8 cellular contexts compared by ENCODE assay signal in the genomic region with DNA sequence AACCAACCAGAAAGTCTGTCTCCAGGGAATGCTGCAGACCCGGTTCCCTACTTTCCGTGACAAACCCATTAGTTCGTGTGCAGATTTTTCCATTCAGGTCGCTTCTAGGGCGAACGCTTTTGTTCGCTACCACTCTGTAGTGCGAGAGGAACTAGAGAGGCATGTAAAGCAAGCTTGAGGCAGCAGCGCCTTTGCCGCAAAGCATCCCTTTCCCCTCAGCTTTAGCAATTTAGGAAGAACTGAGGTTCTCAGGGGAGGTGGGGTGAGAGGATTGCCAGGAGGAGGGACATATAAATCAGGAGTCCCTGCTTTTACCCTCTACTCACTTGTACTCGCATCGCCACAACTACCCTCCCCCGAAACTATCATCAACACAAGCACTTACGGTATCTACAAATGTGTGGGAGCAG. TPM values are rescaled to one million over a fixed set of nuclear protein-coding genes. Genes with fewer than 3 reads are reported as not detected.
DNase-seq lines count a peak whose midpoint lies in the region; ATAC-seq, FAIRE-seq and TF ChIP-seq lines count a peak whose summit lies in the region.

No MANE protein-coding gene starts in this region.

- H3K4me2 ChIP-seq in OCI-LY7 (ENCODE audit: low read length), result peak overlapping the region; percentile 95

- WGBS in small intestine, 3 donors, result 2 to 6% (median 3%) methylated on average over 14 of the region's 14 CpGs

- H3K4me1 ChIP-seq in ES-I3 (ENCODE audit: insufficient read depth, low read length) (no peaks in the 10 kb centered on the region), HEK293 (ENCODE audit: control insufficient read depth, insufficient read depth, low read length) (no peaks in the 10 kb centered on the region; the same call in 1 of the 2 replicates), OCI-LY7 (ENCODE audit: insufficient read depth, low read length, poor library complexity, severe bottlenecking) (peaks cover 16% of the 10 kb centered on the region), small intestine (ENCODE audit: control insufficient read depth in 2 of 2, insufficient read depth in 1 of 2, low read depth in 1 of 2, low read length in 1 of 2) (no peaks in the 10 kb centered on the region)

- DNase-seq in OCI-LY7 (ENCODE audit: low spot score) (peak; percentile 76), cerebellar cortex (ENCODE audit: low spot score) (peak; percentile 79), iris pigment epithelial cell (ENCODE audit: low read depth) (peak; percentile 72), small intestine (peak; percentile 36)

- no TSS peak for BruUV-seq in OCI-LY7 (replicated peaks; lab: Mats Ljungman, UMichigan)

- H3K4me3 ChIP-seq in HEK293 (ENCODE audit: low read depth, low read length), result peak overlapping the region; percentile 55
- H3K4me3 ChIP-seq in OCI-LY7 (ENCODE audit: low read depth, low read length, poor library complexity, severe bottlenecking), result peak overlapping the region; percentile 93
- peak overlapping the region; percentile 36 to 71 for H3K4me3 ChIP-seq in small intestine (ENCODE audit: low read depth in 1 of 2, low read length in 2 of 2)

- H3K27me3 ChIP-seq in small intestine (ENCODE audit: control insufficient read depth in 2 of 2, insufficient read depth in 2 of 2, low read length in 2 of 2), result no peaks in the 10 kb centered on the region

- no peak overlapping the region for H3K27ac ChIP-seq in HEK293 (ENCODE audit: extremely low read depth, low read depth, low read length)
- peak overlapping the region; percentile 86 for H3K27ac ChIP-seq in OCI-LY7 (ENCODE audit: low read depth, low read length, poor library complexity, severe bottlenecking)
- peak overlapping the region in 1 of 2 donors; percentile 50 for H3K27ac ChIP-seq in small intestine (ENCODE audit: low read depth in 1 of 2, low read length in 1 of 2)

- peak overlapping the region; percentile 73; the same call in 1 of the 2 replicates for H3K9ac ChIP-seq in ES-I3 (ENCODE audit: low read depth, low read length)

- peaks cover 40% of the 10 kb centered on the region for H3K79me2 ChIP-seq in OCI-LY7 (ENCODE audit: insufficient read depth, low read depth, low read length)

- H3K9me3 ChIP-seq in ES-I3 (ENCODE audit: control insufficient read depth, insufficient read depth, low read length), result no peaks in the 10 kb centered on the region
- no peaks in the 10 kb centered on the region for H3K9me3 ChIP-seq in HEK293 (ENCODE audit: control insufficient read depth, insufficient read depth, low read depth, low read length)
- H3K9me3 ChIP-seq in OCI-LY7 (ENCODE audit: low read length), result no peaks in the 10 kb centered on the region; the same call in 1 of the 2 replicates
- H3K9me3 ChIP-seq in small intestine (ENCODE audit: control insufficient read depth, low read depth), result no peaks in the 10 kb centered on the region

- intact Hi-C loops in OCI-LY7 (cut with micrococcal nuclease; ENCODE audit: unreplicated experiment), result loop anchor here (5.0 kb wide), 1 partner anchor 235 kb away; no protein-coding TSS in a partner anchor

- POLR2A ChIA-PET in HEK293 (lab: Yijun Ruan, JAX) (no interaction called here), OCI-LY7 (lab: Charles Lee) (interaction anchor here (0.8 to 4.2 kb wide), 14 partner anchors 10 to 665 kb away, joined by 3 to 30 read pairs (median 6); no protein-coding TSS in a partner anchor)

- no peaks in the 10 kb centered on the region for H3K9me2 ChIP-seq in OCI-LY7 (ENCODE audit: insufficient read depth, low read length)

- H4K20me1 ChIP-seq in OCI-LY7 (ENCODE audit: insufficient read depth, low read length), result peaks cover 13% of the 10 kb centered on the region

- FAIRE-seq in small intestine (lab: Jason Lieb, UNC), result no peak

- CTCF ChIA-PET in HEK293 (lab: Yijun Ruan, JAX) (interaction anchor here (0.6 kb wide), 1 partner anchor 1530 kb away, joined by 4 read pairs; no protein-coding TSS in a partner anchor), OCI-LY7 (lab: Charles Lee; ENCODE audit: unreplicated experiment) (no interaction called here)

- no peaks in the 10 kb centered on the region for H3K36me3 ChIP-seq in ES-I3 (ENCODE audit: insufficient read depth, low read length)
- no peaks in the 10 kb centered on the region for H3K36me3 ChIP-seq in HEK293 (ENCODE audit: control insufficient read depth in 2 of 2, insufficient read depth in 1 of 2, low read length in 2 of 2)
- H3K36me3 ChIP-seq in OCI-LY7 (ENCODE audit: insufficient read depth, low read length), result peaks cover 13% of the 10 kb centered on the region
- no peaks in the 10 kb centered on the region for H3K36me3 ChIP-seq in small intestine (ENCODE audit: control insufficient read depth in 2 of 2, insufficient read depth in 2 of 2, low read length in 2 of 2)

- TF ChIP-seq CTCF in HEK293 (tag by site-specific recombination; IDR thresholded peaks at IDR 0.05) (no peak), OCI-LY7 (conservative IDR thresholded peaks at IDR 0.05; ENCODE audit: low read length) (no peak)

- ATAC-seq in HG03571 (IDR thresholded peaks at IDR 0.05; ENCODE audit: unreplicated experiment) (no peak), HG02973 (IDR thresholded peaks at IDR 0.05; ENCODE audit: unreplicated experiment) (no peak)

- H2AFZ ChIP-seq in OCI-LY7 (ENCODE audit: low read length), result peak overlapping the region; percentile 90

TF ChIP-seq in HEK293, 187 proteins besides CTCF, POLR2A, EP300 and RAD21 (continues in another document):
- TF ChIP-seq KLF7 (tag by site-specific recombination; IDR thresholded peaks at IDR 0.05; ENCODE audit: borderline replicate concordance), result no peak
- TF ChIP-seq, protein P1, sequence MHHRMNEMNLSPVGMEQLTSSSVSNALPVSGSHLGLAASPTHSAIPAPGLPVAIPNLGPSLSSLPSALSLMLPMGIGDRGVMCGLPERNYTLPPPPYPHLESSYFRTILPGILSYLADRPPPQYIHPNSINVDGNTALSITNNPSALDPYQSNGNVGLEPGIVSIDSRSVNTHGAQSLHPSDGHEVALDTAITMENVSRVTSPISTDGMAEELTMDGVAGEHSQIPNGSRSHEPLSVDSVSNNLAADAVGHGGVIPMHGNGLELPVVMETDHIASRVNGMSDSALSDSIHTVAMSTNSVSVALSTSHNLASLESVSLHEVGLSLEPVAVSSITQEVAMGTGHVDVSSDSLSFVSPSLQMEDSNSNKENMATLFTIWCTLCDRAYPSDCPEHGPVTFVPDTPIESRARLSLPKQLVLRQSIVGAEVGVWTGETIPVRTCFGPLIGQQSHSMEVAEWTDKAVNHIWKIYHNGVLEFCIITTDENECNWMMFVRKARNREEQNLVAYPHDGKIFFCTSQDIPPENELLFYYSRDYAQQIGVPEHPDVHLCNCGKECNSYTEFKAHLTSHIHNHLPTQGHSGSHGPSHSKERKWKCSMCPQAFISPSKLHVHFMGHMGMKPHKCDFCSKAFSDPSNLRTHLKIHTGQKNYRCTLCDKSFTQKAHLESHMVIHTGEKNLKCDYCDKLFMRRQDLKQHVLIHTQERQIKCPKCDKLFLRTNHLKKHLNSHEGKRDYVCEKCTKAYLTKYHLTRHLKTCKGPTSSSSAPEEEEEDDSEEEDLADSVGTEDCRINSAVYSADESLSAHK (tag by site-specific recombination; IDR thresholded peaks at IDR 0.05), result no peak
- TF ChIP-seq, protein P2, sequence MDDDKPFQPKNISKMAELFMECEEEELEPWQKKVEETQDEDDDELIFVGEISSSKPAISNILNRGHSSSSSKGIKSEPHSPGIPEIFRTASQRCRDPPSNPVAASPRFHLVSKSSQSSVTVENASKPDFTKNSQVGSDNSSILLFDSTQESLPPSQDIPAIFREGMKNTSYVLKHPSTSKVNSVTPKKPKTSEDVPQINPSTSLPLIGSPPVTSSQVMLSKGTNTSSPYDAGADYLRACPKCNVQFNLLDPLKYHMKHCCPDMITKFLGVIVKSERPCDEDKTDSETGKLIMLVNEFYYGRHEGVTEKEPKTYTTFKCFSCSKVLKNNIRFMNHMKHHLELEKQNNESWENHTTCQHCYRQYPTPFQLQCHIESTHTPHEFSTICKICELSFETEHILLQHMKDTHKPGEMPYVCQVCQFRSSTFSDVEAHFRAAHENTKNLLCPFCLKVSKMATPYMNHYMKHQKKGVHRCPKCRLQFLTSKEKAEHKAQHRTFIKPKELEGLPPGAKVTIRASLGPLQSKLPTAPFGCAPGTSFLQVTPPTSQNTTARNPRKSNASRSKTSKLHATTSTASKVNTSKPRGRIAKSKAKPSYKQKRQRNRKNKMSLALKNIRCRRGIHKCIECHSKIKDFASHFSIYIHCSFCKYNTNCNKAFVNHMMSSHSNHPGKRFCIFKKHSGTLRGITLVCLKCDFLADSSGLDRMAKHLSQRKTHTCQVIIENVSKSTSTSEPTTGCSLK (tag by site-specific recombination; IDR thresholded peaks at IDR 0.05), result no peak
- no peak for TF ChIP-seq ZNF138 (tag by site-specific recombination; IDR thresholded peaks at IDR 0.05; ENCODE audit: borderline replicate concordance)
- TF ChIP-seq ZNF791 (tag by site-specific recombination; IDR thresholded peaks at IDR 0.05), result no peak
- TF ChIP-seq ZNF426 (tag by site-specific recombination; IDR thresholded peaks at IDR 0.05), result no peak
- TF ChIP-seq, protein P3, sequence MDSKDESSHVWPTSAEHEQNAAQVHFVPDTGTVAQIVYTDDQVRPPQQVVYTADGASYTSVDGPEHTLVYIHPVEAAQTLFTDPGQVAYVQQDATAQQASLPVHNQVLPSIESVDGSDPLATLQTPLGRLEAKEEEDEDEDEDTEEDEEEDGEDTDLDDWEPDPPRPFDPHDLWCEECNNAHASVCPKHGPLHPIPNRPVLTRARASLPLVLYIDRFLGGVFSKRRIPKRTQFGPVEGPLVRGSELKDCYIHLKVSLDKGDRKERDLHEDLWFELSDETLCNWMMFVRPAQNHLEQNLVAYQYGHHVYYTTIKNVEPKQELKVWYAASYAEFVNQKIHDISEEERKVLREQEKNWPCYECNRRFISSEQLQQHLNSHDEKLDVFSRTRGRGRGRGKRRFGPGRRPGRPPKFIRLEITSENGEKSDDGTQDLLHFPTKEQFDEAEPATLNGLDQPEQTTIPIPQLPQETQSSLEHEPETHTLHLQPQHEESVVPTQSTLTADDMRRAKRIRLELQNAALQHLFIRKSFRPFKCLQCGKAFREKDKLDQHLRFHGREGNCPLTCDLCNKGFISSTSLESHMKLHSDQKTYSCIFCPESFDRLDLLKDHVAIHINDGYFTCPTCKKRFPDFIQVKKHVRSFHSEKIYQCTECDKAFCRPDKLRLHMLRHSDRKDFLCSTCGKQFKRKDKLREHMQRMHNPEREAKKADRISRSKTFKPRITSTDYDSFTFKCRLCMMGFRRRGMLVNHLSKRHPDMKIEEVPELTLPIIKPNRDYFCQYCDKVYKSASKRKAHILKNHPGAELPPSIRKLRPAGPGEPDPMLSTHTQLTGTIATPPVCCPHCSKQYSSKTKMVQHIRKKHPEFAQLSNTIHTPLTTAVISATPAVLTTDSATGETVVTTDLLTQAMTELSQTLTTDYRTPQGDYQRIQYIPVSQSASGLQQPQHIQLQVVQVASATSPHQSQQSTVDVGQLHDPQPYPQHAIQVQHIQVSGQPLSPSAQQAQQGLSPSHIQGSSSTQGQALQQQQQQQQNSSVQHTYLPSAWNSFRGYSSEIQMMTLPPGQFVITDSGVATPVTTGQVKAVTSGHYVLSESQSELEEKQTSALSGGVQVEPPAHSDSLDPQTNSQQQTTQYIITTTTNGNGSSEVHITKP (tag by site-specific recombination; IDR thresholded peaks at IDR 0.05), result no peak
- TF ChIP-seq ZNF558 (tag by site-specific recombination; IDR thresholded peaks at IDR 0.05), result no peak

RNA-seq across cellular contexts. Expression of a gene that starts 0.8 kb away (rescaled TPM):
- 19.9 and 24.1 TPM in 2 replicates for total RNA-seq in OCI-LY7 (2014; rRNA removed; shearing (Covaris generic))
- 14.3 and 14.4 TPM in 2 replicates for total RNA-seq in OCI-LY7 (2022)
- under 1 TPM; 0.22 to 0.57 (median 0.54) TPM for polyA plus RNA-seq in small intestine
